Comparison of ENCODE assay signal across 29 cellular contexts in genomic region chr10:80449545-80449944, GRCh38. TPM values are rescaled to one million over a fixed set of nuclear protein-coding genes. Genes with fewer than 3 reads are reported as not detected.
DNase-seq lines count a peak whose midpoint lies in the region; ATAC-seq, FAIRE-seq and TF ChIP-seq lines count a peak whose summit lies in the region.
"Had no signal": no experiment of that assay in that cellular context is flagged by ENCODE, and none has a peak within 500 bp of the region (broad histone marks: within the 10 kb centered on the region; RNA-seq: fewer than 3 reads in every experiment).

No MANE protein-coding gene starts in this region.

- no peaks in the 10 kb centered on the region for H3K36me3 Mint-ChIP-seq in naive thymus-derived CD4-positive, alpha-beta T cell
- H3K36me3 Mint-ChIP-seq: natural killer cell treated with Interleukin-12 subunit alpha and Interleukin-12 subunit beta and Interleukin-15 and Interleukin-18, amount 100 ng/mL, for 72 hours had no signal

- TF ChIP-seq RAD21 in HepG2 (CRISPR knock-in tag; IDR thresholded peaks at IDR 0.05) (no peak), GM12878 (IDR thresholded peaks at IDR 0.05; ENCODE audit: insufficient read depth, low read depth, low read length) (no peak)

- intact Hi-C loops in HepG2 (cut with micrococcal nuclease; ENCODE audit: unreplicated experiment) = loop anchor here (10.0 kb wide), 1 partner anchor 475 kb away; no protein-coding TSS in a partner anchor
- intact Hi-C loops in right lobe of liver (cut with DNase I) = loop anchor here (5.0 to 10.0 kb wide), 2 partner anchors 58 to 65 kb away; no protein-coding TSS in a partner anchor
- intact Hi-C loops in GM12878 (cut with micrococcal nuclease; ENCODE audit: unreplicated experiment) = no loop called here
- intact Hi-C loops in naive thymus-derived CD4-positive, alpha-beta T cell (cut with micrococcal nuclease) = loop anchor here (5.0 to 10.0 kb wide), 2 partner anchors 148 to 245 kb away; no protein-coding TSS in a partner anchor

- CTCF ChIA-PET in HepG2 (lab: Yijun Ruan, JAX; ENCODE audit: low intra/inter-chr PET ratio, low total read pairs) = no interaction called here
- CTCF ChIA-PET in GM12878 (lab: Yijun Ruan, JAX) = interaction anchor here (0.6 to 21.3 kb wide), 11 partner anchors 11 to 215 kb away, joined by 3 to 852 read pairs (median 3); no protein-coding TSS in a partner anchor
- CTCF ChIA-PET in naive thymus-derived CD4-positive, alpha-beta T cell (lab: Charles Lee) = interaction anchor here (1.1 to 39.2 kb wide), 3 partner anchors 14 to 56 kb away, joined by 4 to 839 read pairs (median 13); no protein-coding TSS in a partner anchor

- H3K4me1 ChIP-seq in HepG2 (ENCODE audit: insufficient read depth, low read length) = peaks cover 59% of the 10 kb centered on the region
- H3K4me1 ChIP-seq in right lobe of liver = peaks cover 0 to 10% (median 0%) of the 10 kb centered on the region in 4 donors
- H3K4me1 ChIP-seq in GM12878 (ENCODE audit: control insufficient read depth, insufficient read depth, low read length) = peaks cover 18% of the 10 kb centered on the region
- peaks cover 0 to 20% of the 10 kb centered on the region in 2 donors for H3K4me1 ChIP-seq in naive thymus-derived CD4-positive, alpha-beta T cell (ENCODE audit: control insufficient read depth in 2 of 2, insufficient read depth in 2 of 2, low read length in 2 of 2)

- RAD21 ChIA-PET in GM12878 (lab: Charles Lee; ENCODE audit: unreplicated experiment) = interaction anchor here (0.6 to 12.4 kb wide), 8 partner anchors 12 to 481 kb away, joined by 3 to 432 read pairs (median 4); no protein-coding TSS in a partner anchor

- WGBS in HepG2 (ENCODE audit: low lambda C conversion rate) = 15% methylated on average over 2 of the region's 2 CpGs
- WGBS in right lobe of liver (ENCODE audit: insufficient coverage, low coverage, low lambda C conversion rate, missing lambda C conversion rate) = 63% methylated on average over 2 of the region's 2 CpGs
- 68% methylated on average over 2 of the region's 2 CpGs for WGBS in GM12878 (ENCODE audit: insufficient coverage, insufficient replicate concordance, low lambda C conversion rate, missing lambda C conversion rate)

- H4K20me1 ChIP-seq in HepG2 (ENCODE audit: insufficient read depth, low read length) (no peaks in the 10 kb centered on the region), GM12878 (ENCODE audit: control insufficient read depth, insufficient read depth) (no peaks in the 10 kb centered on the region)

- SMC1A ChIA-PET in GM12878 (lab: Charles Lee; ENCODE audit: uncharacterized antibody, unreplicated experiment) = interaction anchor here (0.7 to 36.0 kb wide), 13 partner anchors 15 to 655 kb away, joined by 3 to 1038 read pairs (median 3); no protein-coding TSS in a partner anchor

- no peaks in the 10 kb centered on the region for H3K36me3 ChIP-seq in HepG2 (replicated peaks in 1 of 2; ENCODE audit: control insufficient read depth in 1 of 2, insufficient read depth in 2 of 2, low read length in 2 of 2)
- H3K36me3 ChIP-seq in right lobe of liver = no peaks in the 10 kb centered on the region
- H3K36me3 ChIP-seq in GM12878 (ENCODE audit: control insufficient read depth in 2 of 2, insufficient read depth in 2 of 2, low read length in 1 of 2) = no peaks in the 10 kb centered on the region
- no peaks in the 10 kb centered on the region for H3K36me3 ChIP-seq in naive thymus-derived CD4-positive, alpha-beta T cell (ENCODE audit: control insufficient read depth in 2 of 3, insufficient read depth in 3 of 3, low read length in 3 of 3)
- H3K36me3 ChIP-seq: adrenal gland, esophagus squamous epithelium, heart right ventricle had no signal

- no TSS peak for BruUV-seq in HepG2 (replicated peaks; lab: Mats Ljungman, UMichigan)
- BruUV-seq in GM12878 (replicated peaks; lab: Mats Ljungman, UMichigan) = no TSS peak

- DNase-seq in HepG2 (ENCODE audit: low spot score) (no peak), right lobe of liver (no peak), GM12878 (ENCODE audit: low read depth, low spot score) (no peak), GM20000 (ENCODE audit: low spot score) (no peak), NCI-H69 (lab: John Stamatoyannopoulos, UW) (no peak), NCI-H2107 treated with DMSO at 0.1 percent for 48 hours (lab: John Stamatoyannopoulos, UW; ENCODE audit: unreplicated experiment) (no peak)
- DNase-seq in naive thymus-derived CD4-positive, alpha-beta T cell = no peak
- DNase-seq: activated gamma-delta T cell treated with Interleukin-2 at 50 U/mL for 16 hours; activated T-cell treated with anti-CD3 and anti-CD28 coated beads, Interleukin-2, amount 50 U/mL, for 24 hours; adrenal gland; central memory CD4-positive, alpha-beta T cell; DND-41; esophagus squamous epithelium; foreskin keratinocyte; GF-D8; GM23248; heart right ventricle; IMR-90; kidney; NCI-H1048; NCI-H446; stimulated activated CD4-positive, alpha-beta T cell treated with anti-CD3 and anti-CD28 coated beads, Interleukin-15, amount 100 ng/mL, for 24 hours; stimulated activated CD4-positive, alpha-beta T cell treated with anti-CD3 and anti-CD28 coated beads, Interleukin-4, amount 100 ng/mL, for 4 hours; SW 1271; T1000; WERI-Rb-1 had no signal

- H2AFZ ChIP-seq in HepG2 (ENCODE audit: low read length) (no peak overlapping the region), GM12878 (ENCODE audit: control insufficient read depth, low read depth, low read length) (no peak overlapping the region)
- H2AFZ ChIP-seq: GM23248 had no signal

- H3K27ac ChIP-seq in HepG2 (ENCODE audit: extremely low read length, insufficient read depth, low read length) (no peak overlapping the region), right lobe of liver (no peak overlapping the region), GM12878 (ENCODE audit: control insufficient read depth, insufficient read depth) (no peak overlapping the region)
- H3K27ac ChIP-seq in naive thymus-derived CD4-positive, alpha-beta T cell (ENCODE audit: low read depth, low read length) = no peak overlapping the region
- H3K27ac ChIP-seq: adrenal gland, esophagus squamous epithelium, foreskin keratinocyte, GM23248, WERI-Rb-1 had no signal

- POLR2A ChIA-PET in HepG2 (lab: Yijun Ruan, JAX) = interaction anchor here (0.7 to 1.6 kb wide), 3 partner anchors 43 to 56 kb away, joined by 3 to 4 read pairs (median 3); no protein-coding TSS in a partner anchor
- POLR2A ChIA-PET in GM12878 (lab: Charles Lee) = interaction anchor here (0.5 to 3.1 kb wide), 6 partner anchors 12 to 54 kb away, joined by 3 to 29 read pairs (median 6); no protein-coding TSS in a partner anchor
- POLR2A ChIA-PET in naive thymus-derived CD4-positive, alpha-beta T cell (lab: Charles Lee) = interaction anchor here (1.1 to 32.8 kb wide), 4 partner anchors 10 to 51 kb away, joined by 3 to 582 read pairs (median 162); no protein-coding TSS in a partner anchor

- H3K4me2 ChIP-seq in HepG2 (ENCODE audit: low read depth, low read length) (no peak overlapping the region), GM12878 (ENCODE audit: control insufficient read depth, insufficient read depth) (peak overlapping the region; percentile 41; the same call in 1 of the 2 replicates)

- ATAC-seq in HepG2 (peak; percentile 16; the same call in 2 of the 3 replicates), right lobe of liver (no peak), GM12878 (no peak)
- no peak for ATAC-seq in naive thymus-derived CD4-positive, alpha-beta T cell
- ATAC-seq: foreskin keratinocyte; heart right ventricle; natural killer cell treated with Interleukin-12 subunit alpha and Interleukin-12 subunit beta and Interleukin-15 and Interleukin-18, amount 100 ng/mL, for 72 hours; stimulated activated effector memory CD8-positive, alpha-beta T cell treated with anti-CD3 and anti-CD28 coated beads, Interleukin-12 subunit alpha, Interleukin-12 subunit beta, amount 100 ng/mL, for 72 hours had no signal

- H3K27me3 ChIP-seq in HepG2 (ENCODE audit: control insufficient read depth in 1 of 2, insufficient read depth in 2 of 2, low read length in 2 of 2) (no peaks in the 10 kb centered on the region), right lobe of liver (no peaks in the 10 kb centered on the region), GM12878 (replicated peaks in 1 of 2; ENCODE audit: control insufficient read depth in 2 of 2, insufficient read depth in 2 of 2, low read length in 1 of 2) (no peaks in the 10 kb centered on the region)
- no peaks in the 10 kb centered on the region for H3K27me3 ChIP-seq in naive thymus-derived CD4-positive, alpha-beta T cell (ENCODE audit: control insufficient read depth in 2 of 2, insufficient read depth in 2 of 2, low read length in 2 of 2)
- H3K27me3 ChIP-seq: adrenal gland, esophagus squamous epithelium, foreskin keratinocyte, heart right ventricle had no signal

- H3K9me3 ChIP-seq in HepG2 (ENCODE audit: low read length) = no peaks in the 10 kb centered on the region
- no peaks in the 10 kb centered on the region for H3K9me3 ChIP-seq in right lobe of liver
- peaks cover 3% of the 10 kb centered on the region; the same call in 1 of the 3 replicates for H3K9me3 ChIP-seq in GM12878 (replicated peaks; ENCODE audit: control insufficient read depth, insufficient read depth, low read length)
- no peaks in the 10 kb centered on the region for H3K9me3 ChIP-seq in naive thymus-derived CD4-positive, alpha-beta T cell (ENCODE audit: control insufficient read depth in 2 of 3, low read length in 3 of 3)
- H3K9me3 ChIP-seq: adrenal gland, esophagus squamous epithelium had no signal

- no peak for TF ChIP-seq POLR2A in HepG2 (IDR thresholded peaks at IDR 0.05; ENCODE audit: insufficient read depth in 1 of 2, low read depth in 2 of 2, low read length in 2 of 2)
- TF ChIP-seq POLR2A in right lobe of liver (IDR thresholded peaks at IDR 0.05) = no peak
- TF ChIP-seq POLR2A in GM12878 (IDR thresholded peaks at IDR 0.05; ENCODE audit: low read depth, low read length) = no peak

- no peak overlapping the region for H3K4me3 Mint-ChIP-seq in naive thymus-derived CD4-positive, alpha-beta T cell
- H3K4me3 Mint-ChIP-seq: activated T-cell treated with anti-CD3 and anti-CD28 coated beads, Interleukin-2, amount 50 U/mL, for 24 hours; natural killer cell treated with Interleukin-12 subunit alpha and Interleukin-12 subunit beta and Interleukin-15 and Interleukin-18, amount 100 ng/mL, for 72 hours; stimulated activated effector memory CD8-positive, alpha-beta T cell treated with anti-CD3 and anti-CD28 coated beads, Interleukin-12 subunit alpha, Interleukin-12 subunit beta, amount 100 ng/mL, for 72 hours had no signal

- no peaks in the 10 kb centered on the region for H3K9me3 Mint-ChIP-seq in naive thymus-derived CD4-positive, alpha-beta T cell
- H3K9me3 Mint-ChIP-seq: activated T-cell treated with anti-CD3 and anti-CD28 coated beads, Interleukin-2, amount 50 U/mL, for 24 hours; natural killer cell treated with Interleukin-12 subunit alpha and Interleukin-12 subunit beta and Interleukin-15 and Interleukin-18, amount 100 ng/mL, for 72 hours; stimulated activated effector memory CD8-positive, alpha-beta T cell treated with anti-CD3 and anti-CD28 coated beads, Interleukin-12 subunit alpha, Interleukin-12 subunit beta, amount 100 ng/mL, for 72 hours had no signal

- H3K9ac ChIP-seq in HepG2 (ENCODE audit: insufficient read depth, low read depth, low read length) (no peak overlapping the region), GM12878 (ENCODE audit: control insufficient read depth, insufficient read depth, low read length) (no peak overlapping the region)
- H3K9ac ChIP-seq: GM23248 had no signal

- H3K4me3 ChIP-seq in HepG2 (replicated peaks in 1 of 3; ENCODE audit: insufficient read depth in 1 of 3, low read depth in 2 of 3, low read length in 3 of 3) (no peak overlapping the region), right lobe of liver (no peak overlapping the region), GM12878 (no peak overlapping the region)
- H3K4me3 ChIP-seq in naive thymus-derived CD4-positive, alpha-beta T cell (ENCODE audit: low read length) = no peak overlapping the region
- H3K4me3 ChIP-seq: adrenal gland, esophagus squamous epithelium, GM23248, heart right ventricle had no signal

- TF ChIP-seq CTCF in HepG2 (CRISPR knock-in tag; IDR thresholded peaks at IDR 0.05) (peak; percentile 48), right lobe of liver (IDR thresholded peaks at IDR 0.05) (no peak), GM12878 (IDR thresholded peaks at IDR 0.05 in 2 of 3, conservative IDR thresholded peaks at IDR 0.05 in 1 of 3; ENCODE audit: control insufficient read depth in 2 of 3, extremely low read depth in 1 of 3, insufficient read depth in 1 of 3, low read depth in 3 of 3, low read length in 3 of 3) (no peak), GM20000 (IDR thresholded peaks at IDR 0.05; ENCODE audit: extremely low read depth, missing control alignments) (no peak)

- H3K79me2 ChIP-seq in HepG2 (ENCODE audit: insufficient read depth, low read length) (peaks cover 1% of the 10 kb centered on the region), GM12878 (ENCODE audit: control insufficient read depth, insufficient read depth, low read length) (no peaks in the 10 kb centered on the region)

- peak overlapping the region in 7 of 9 donors; percentile 41 to 94 (median 85) for H3K27ac Mint-ChIP-seq in naive thymus-derived CD4-positive, alpha-beta T cell
- H3K27ac Mint-ChIP-seq: activated T-cell treated with anti-CD3 and anti-CD28 coated beads, Interleukin-2, amount 50 U/mL, for 24 hours; stimulated activated effector memory CD8-positive, alpha-beta T cell treated with anti-CD3 and anti-CD28 coated beads, Interleukin-12 subunit alpha, Interleukin-12 subunit beta, amount 100 ng/mL, for 72 hours had no signal

- in situ Hi-C loops in HepG2 (cut with HindIII; ENCODE audit: extremely low pct_ligation_motif_present, low pct_unique_long_range_greater_than_20kb) = no loop called here
- in situ Hi-C loops in GM12878 (cut with MboI) = loop anchor here (5.0 to 10.0 kb wide), 3 partner anchors 53 to 475 kb away; no protein-coding TSS in a partner anchor

- H3K27me3 Mint-ChIP-seq in naive thymus-derived CD4-positive, alpha-beta T cell = peaks cover 0 to 11% (median 0%) of the 10 kb centered on the region in 5 donors
- H3K27me3 Mint-ChIP-seq: activated T-cell treated with anti-CD3 and anti-CD28 coated beads, Interleukin-2, amount 50 U/mL, for 24 hours had no signal

- TF ChIP-seq EP300 in HepG2 (IDR thresholded peaks at IDR 0.05; ENCODE audit: low read depth in 2 of 2, low read length in 2 of 2) (no peak), HepG2 (CRISPR knock-in tag; IDR thresholded peaks at IDR 0.05; ENCODE audit: borderline replicate concordance) (no peak), GM12878 (IDR thresholded peaks at IDR 0.05; ENCODE audit: borderline replicate concordance in 1 of 2, control insufficient read depth in 1 of 2, low read depth in 2 of 2, low read length in 2 of 2) (no peak)

- H3K4me1 Mint-ChIP-seq in naive thymus-derived CD4-positive, alpha-beta T cell = peaks cover 25 to 55% (median 45%) of the 10 kb centered on the region in 7 donors

- FAIRE-seq in HepG2 (lab: Jason Lieb, UNC) (peak; percentile 88), GM12878 (lab: Jason Lieb, UNC) (no peak)
- FAIRE-seq: D721Med, kidney had no signal

RNA-seq across cellular contexts. Expression of gene TSPAN14, which starts 4.6 kb away (rescaled TPM):
- total RNA-seq in HepG2 (2016; rRNA removed; fragmentation: Illumina TruSeq; extraction: Trizol) (17.4 and 24.1 TPM in 2 replicates), right lobe of liver (10 to 100 TPM; 22.1 to 39.0 (median 28.4) TPM), GM12878 (2014; rRNA removed) (12.5 and 13.3 TPM in 2 replicates), GM12878 (2014; rRNA removed; fragmentation: Illumina TruSeq; extraction: Trizol) (8.0 and 8.1 TPM in 2 replicates), GM12878 (2021) (30.0 and 31.7 TPM in 2 replicates)
- 5.0 and 6.4 TPM in 2 replicates for total RNA-seq in HepG2 (2016; cell fraction: cytosol; rRNA removed; fragmentation: Illumina TruSeq; extraction: Trizol; ENCODE audit: low read depth)
- total RNA-seq in HepG2 (2016; cell fraction: insoluble cytoplasmic fraction; rRNA removed; fragmentation: Illumina TruSeq; extraction: Trizol) = 16.0 and 24.8 TPM in 2 replicates
- 15.7 and 18.1 TPM in 2 replicates for total RNA-seq in HepG2 (2016; cell fraction: membrane; rRNA removed; fragmentation: Illumina TruSeq; extraction: Trizol)
- 28.9 and 38.5 TPM in 2 replicates for total RNA-seq in HepG2 (2016; cell fraction: nucleus; rRNA removed; fragmentation: Illumina TruSeq; extraction: Trizol)
- polyA plus RNA-seq in HepG2 (2011; rRNA removed) (73.8 and 80.6 TPM in 2 replicates), GM12878 (2011; rRNA removed) (18.8 and 27.8 TPM in 2 replicates), GM12878 (2014; fragmentation: Illumina TruSeq; extraction: Trizol) (8.6 and 16.9 TPM in 2 replicates), GM12878 (2014; fragmentation: Nextera tagmentation; extraction: Ambion mirVana) (1 to 10 TPM; 2.5 to 2.6 TPM), GM12878 (2014; rRNA removed) (21.1 and 23.3 TPM in 2 replicates), GM12878 (2016; fragmentation: Nextera tagmentation; extraction: Ambion mirVana) (10 to 100 TPM; 19.0 to 22.0 TPM)
- polyA plus RNA-seq in HepG2 (2011; cell fraction: cytosol; rRNA removed) = 66.9 and 68.7 TPM in 2 replicates
- polyA plus RNA-seq in HepG2 (2011; cell fraction: nucleus; rRNA removed) = 64.3 and 75.0 TPM in 2 replicates
- polyA plus RNA-seq in HepG2 (2012) = 36.4 and 39.6 TPM in 2 replicates
- polyA plus RNA-seq in HepG2 (2016; cell fraction: cytosol; fragmentation: Illumina TruSeq; extraction: Trizol; ENCODE audit: low read depth) = 6.7 and 7.8 TPM in 2 replicates
- polyA plus RNA-seq in HepG2 (2016; cell fraction: insoluble cytoplasmic fraction; fragmentation: Illumina TruSeq; extraction: Trizol; ENCODE audit: low read depth) = 19.6 and 25.9 TPM in 2 replicates
- 15.4 and 16.2 TPM in 2 replicates for polyA plus RNA-seq in HepG2 (2016; cell fraction: membrane; fragmentation: Illumina TruSeq; extraction: Trizol; ENCODE audit: low read depth)
- polyA plus RNA-seq in HepG2 (2016; cell fraction: nucleus; fragmentation: Illumina TruSeq; extraction: Trizol; ENCODE audit: insufficient read depth, low read depth) = 59.1 and 62.2 TPM in 2 replicates
- 22.0 and 139 TPM in 2 replicates for polyA minus RNA-seq in HepG2 (2011; rRNA and poly(A)+ RNA removed; ENCODE audit: low replicate concordance)
- 48.1 and 54.0 TPM in 2 replicates for polyA minus RNA-seq in HepG2 (2011; cell fraction: cytosol; rRNA and poly(A)+ RNA removed)
- polyA minus RNA-seq in HepG2 (2011; cell fraction: nucleus; rRNA and poly(A)+ RNA removed) = 39.9 and 48.0 TPM in 2 replicates
- total RNA-seq in GM12878 (2013; cell fraction: nucleolus; rRNA removed) = 100 and 110 TPM in 2 replicates
- polyA plus RNA-seq in GM12878 (2011; ENCODE audit: low read depth) = 7.3 TPM
- 31.9 and 34.2 TPM in 2 replicates for polyA plus RNA-seq in GM12878 (2011; cell fraction: cytosol; rRNA removed)
- polyA plus RNA-seq in GM12878 (2011; cell fraction: nucleus; rRNA removed) = 45.1 and 52.6 TPM in 2 replicates
- 11.9 and 19.2 TPM in 2 replicates for polyA plus RNA-seq in GM12878 (2012)
- 21.3 and 31.5 TPM in 2 replicates for polyA minus RNA-seq in GM12878 (2011; rRNA and poly(A)+ RNA removed)
- 8.9 and 10.2 TPM in 2 replicates for polyA minus RNA-seq in GM12878 (2011; cell fraction: cytosol; rRNA and poly(A)+ RNA removed)
- 17.2 and 26.6 TPM in 2 replicates for polyA minus RNA-seq in GM12878 (2011; cell fraction: nucleus; rRNA and poly(A)+ RNA removed)
- total RNA-seq in naive thymus-derived CD4-positive, alpha-beta T cell = 100 to 1,000 TPM; 135 to 165 (median 160) TPM
- polyA plus RNA-seq in naive thymus-derived CD4-positive, alpha-beta T cell = 100 to 1,000 TPM; 179 to 386 TPM

RNA-seq across cellular contexts. Expression of gene PRXL2A, which starts 41.2 kb away (rescaled TPM):
- 57.4 and 79.9 TPM in 2 replicates for total RNA-seq in HepG2 (2016; rRNA removed; fragmentation: Illumina TruSeq; extraction: Trizol)
- total RNA-seq in HepG2 (2016; cell fraction: cytosol; rRNA removed; fragmentation: Illumina TruSeq; extraction: Trizol; ENCODE audit: low read depth) = 61.0 and 61.6 TPM in 2 replicates
- total RNA-seq in HepG2 (2016; cell fraction: insoluble cytoplasmic fraction; rRNA removed; fragmentation: Illumina TruSeq; extraction: Trizol) = 60.4 and 81.6 TPM in 2 replicates
- total RNA-seq in HepG2 (2016; cell fraction: membrane; rRNA removed; fragmentation: Illumina TruSeq; extraction: Trizol) = 103 and 106 TPM in 2 replicates
- 46.3 and 54.0 TPM in 2 replicates for total RNA-seq in HepG2 (2016; cell fraction: nucleus; rRNA removed; fragmentation: Illumina TruSeq; extraction: Trizol)
- polyA plus RNA-seq in HepG2 (2011; rRNA removed) = 43.9 and 44.0 TPM in 2 replicates
- 30.6 and 48.5 TPM in 2 replicates for polyA plus RNA-seq in HepG2 (2011; cell fraction: cytosol; rRNA removed)
- 9.3 and 15.2 TPM in 2 replicates for polyA plus RNA-seq in HepG2 (2011; cell fraction: nucleus; rRNA removed)
- 75.8 and 86.2 TPM in 2 replicates for polyA plus RNA-seq in HepG2 (2012)
- 96.8 and 103 TPM in 2 replicates for polyA plus RNA-seq in HepG2 (2016; cell fraction: cytosol; fragmentation: Illumina TruSeq; extraction: Trizol; ENCODE audit: low read depth)
- 78.0 and 79.1 TPM in 2 replicates for polyA plus RNA-seq in HepG2 (2016; cell fraction: insoluble cytoplasmic fraction; fragmentation: Illumina TruSeq; extraction: Trizol; ENCODE audit: low read depth)
- polyA plus RNA-seq in HepG2 (2016; cell fraction: membrane; fragmentation: Illumina TruSeq; extraction: Trizol; ENCODE audit: low read depth) = 115 and 119 TPM in 2 replicates
- 101 and 103 TPM in 2 replicates for polyA plus RNA-seq in HepG2 (2016; cell fraction: nucleus; fragmentation: Illumina TruSeq; extraction: Trizol; ENCODE audit: insufficient read depth, low read depth)
- 10.9 and 11.9 TPM in 2 replicates for polyA minus RNA-seq in HepG2 (2011; rRNA and poly(A)+ RNA removed; ENCODE audit: low replicate concordance)
- polyA minus RNA-seq in HepG2 (2011; cell fraction: cytosol; rRNA and poly(A)+ RNA removed) = 18.7 and 25.3 TPM in 2 replicates
- polyA minus RNA-seq in HepG2 (2011; cell fraction: nucleus; rRNA and poly(A)+ RNA removed) = 10.4 and 12.6 TPM in 2 replicates
- 10 to 100 TPM; 41.3 to 89.8 (median 80.5) TPM for total RNA-seq in right lobe of liver
- total RNA-seq in GM12878 (2013; cell fraction: nucleolus; rRNA removed) = 4.0 and 4.3 TPM in 2 replicates
- total RNA-seq in GM12878 (2014; rRNA removed) = 6.9 and 11.1 TPM in 2 replicates
- total RNA-seq in GM12878 (2014; rRNA removed; fragmentation: Illumina TruSeq; extraction: Trizol) = 14.7 and 15.6 TPM in 2 replicates
- 11.0 and 11.4 TPM in 2 replicates for total RNA-seq in GM12878 (2021)
- 12.7 TPM for polyA plus RNA-seq in GM12878 (2011; ENCODE audit: low read depth)
- polyA plus RNA-seq in GM12878 (2011; rRNA removed) = 2.8 and 3.4 TPM in 2 replicates
- polyA plus RNA-seq in GM12878 (2011; cell fraction: cytosol; rRNA removed) = 1.3 and 1.6 TPM in 2 replicates
- 0.45 and 0.51 TPM in 2 replicates for polyA plus RNA-seq in GM12878 (2011; cell fraction: nucleus; rRNA removed)
- polyA plus RNA-seq in GM12878 (2012) = 17.3 and 17.8 TPM in 2 replicates
- polyA plus RNA-seq in GM12878 (2014; fragmentation: Illumina TruSeq; extraction: Trizol) = 15.6 and 17.8 TPM in 2 replicates
- 10 to 100 TPM in 1 of 2 experiments, 1 to 10 TPM in 1; 5.1 to 10.0 TPM for polyA plus RNA-seq in GM12878 (2014; fragmentation: Nextera tagmentation; extraction: Ambion mirVana)
- 10.0 and 12.6 TPM in 2 replicates for polyA plus RNA-seq in GM12878 (2014; rRNA removed)
- 10 to 100 TPM; 10.9 to 13.7 TPM for polyA plus RNA-seq in GM12878 (2016; fragmentation: Nextera tagmentation; extraction: Ambion mirVana)
- 0.73 and 1.1 TPM in 2 replicates for polyA minus RNA-seq in GM12878 (2011; rRNA and poly(A)+ RNA removed)
- polyA minus RNA-seq in GM12878 (2011; cell fraction: cytosol; rRNA and poly(A)+ RNA removed) = not detected in 2 replicates
- polyA minus RNA-seq in GM12878 (2011; cell fraction: nucleus; rRNA and poly(A)+ RNA removed) = 0.24 and 0.38 TPM in 2 replicates
- 1 to 10 TPM; 5.6 to 9.7 (median 8.5) TPM for total RNA-seq in naive thymus-derived CD4-positive, alpha-beta T cell
- 10 to 100 TPM; 15.4 to 20.1 TPM for polyA plus RNA-seq in naive thymus-derived CD4-positive, alpha-beta T cell
- total RNA-seq: GM23248 had no signal

Comparison
In these comparisons a context has a peak if more than half of its experiments do, and no peak if none do; other contexts are left out.
1. Of the 75 proteins assayed by ChIP-seq in both HepG2 and GM12878: peak only in HepG2: CTCF; only in GM12878: none; in both: none; in neither: 74.